Comparison of ENCODE assay signal across 1 cellular context in the genomic region with DNA sequence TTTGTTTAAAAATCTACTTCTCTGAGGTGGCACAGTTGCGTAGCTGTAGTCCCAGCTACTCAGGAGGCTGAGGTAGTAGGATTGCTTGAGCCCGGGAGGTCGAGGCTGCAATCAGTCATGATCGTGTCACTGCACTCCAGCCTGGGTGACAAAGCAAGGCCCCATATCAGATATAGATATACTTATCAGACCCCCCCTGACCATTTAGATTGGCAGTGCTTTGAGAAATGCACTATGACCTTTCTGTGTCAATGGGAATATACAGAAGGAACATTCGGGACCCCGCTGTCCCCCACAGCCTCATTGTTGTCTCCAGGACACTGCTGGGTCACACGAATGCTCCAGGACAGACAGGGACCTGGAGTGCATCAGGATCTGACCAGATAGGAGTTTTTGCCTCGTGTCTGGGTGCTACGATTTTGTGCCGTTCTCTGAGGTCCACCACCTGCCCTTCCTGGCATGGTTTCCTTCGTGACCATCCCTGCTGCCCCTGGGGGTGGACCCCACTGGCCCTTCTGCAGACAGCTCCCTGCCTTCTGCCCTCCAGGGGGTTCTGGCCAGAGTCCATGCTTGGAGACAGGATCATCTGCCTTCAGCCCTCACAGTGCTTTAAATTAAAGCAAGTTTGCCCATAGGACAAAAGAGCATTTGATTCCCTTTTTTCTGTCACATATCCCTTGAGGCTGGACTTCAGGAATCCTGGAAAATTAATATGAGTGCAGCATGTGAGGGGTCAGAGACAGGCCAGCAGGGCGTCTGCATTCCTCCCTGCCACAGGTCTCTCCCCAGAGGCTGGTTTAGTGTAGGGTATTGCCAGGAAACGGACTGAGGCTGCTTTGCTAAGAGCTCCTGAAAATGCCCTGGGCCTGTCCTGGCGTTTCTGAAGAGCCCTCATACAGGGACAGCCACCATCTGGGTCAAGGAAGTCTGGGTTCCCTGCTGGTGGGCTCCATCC.
TF ChIP-seq lines count a peak whose summit lies in the region.

No MANE protein-coding gene starts in this region.

TF ChIP-seq in HepG2, 621 proteins besides CTCF, POLR2A, EP300 and RAD21:
- TF ChIP-seq NPAS2 (CRISPR knock-in tag; IDR thresholded peaks at IDR 0.05; ENCODE audit: borderline replicate concordance) (no peak), ZUFSP (CRISPR knock-in tag; IDR thresholded peaks at IDR 0.05; ENCODE audit: borderline replicate concordance) (no peak), CCDC6 (CRISPR knock-in tag; IDR thresholded peaks at IDR 0.05) (no peak), ZNF614 (CRISPR knock-in tag; IDR thresholded peaks at IDR 0.05; ENCODE audit: borderline replicate concordance) (no peak), ZNF605 (CRISPR knock-in tag; IDR thresholded peaks at IDR 0.05) (no peak), TIGD3 (CRISPR knock-in tag; IDR thresholded peaks at IDR 0.05; ENCODE audit: borderline replicate concordance) (no peak), CCAR2 (optimal IDR thresholded peaks at IDR 0.05; ENCODE audit: low read depth, low read length) (no peak), ZNF3 (CRISPR knock-in tag; IDR thresholded peaks at IDR 0.05) (no peak), TRAFD1 (CRISPR knock-in tag; IDR thresholded peaks at IDR 0.05; ENCODE audit: borderline replicate concordance) (no peak), ZNF383 (CRISPR knock-in tag; IDR thresholded peaks at IDR 0.05; ENCODE audit: borderline replicate concordance) (no peak), ZNF775 (CRISPR knock-in tag; IDR thresholded peaks at IDR 0.05; ENCODE audit: borderline replicate concordance) (no peak), RELA (CRISPR knock-in tag; IDR thresholded peaks at IDR 0.05) (no peak), MAFK (conservative IDR thresholded peaks at IDR 0.05 in 1 of 2, IDR thresholded peaks at IDR 0.05 in 1 of 2; ENCODE audit: low read length in 2 of 2) (no peak), MLXIP (CRISPR knock-in tag; IDR thresholded peaks at IDR 0.05; ENCODE audit: borderline replicate concordance) (no peak)
- TF ChIP-seq, protein P1, sequence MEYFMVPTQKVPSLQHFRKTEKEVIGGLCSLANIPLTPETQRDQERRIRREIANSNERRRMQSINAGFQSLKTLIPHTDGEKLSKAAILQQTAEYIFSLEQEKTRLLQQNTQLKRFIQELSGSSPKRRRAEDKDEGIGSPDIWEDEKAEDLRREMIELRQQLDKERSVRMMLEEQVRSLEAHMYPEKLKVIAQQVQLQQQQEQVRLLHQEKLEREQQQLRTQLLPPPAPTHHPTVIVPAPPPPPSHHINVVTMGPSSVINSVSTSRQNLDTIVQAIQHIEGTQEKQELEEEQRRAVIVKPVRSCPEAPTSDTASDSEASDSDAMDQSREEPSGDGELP (IDR thresholded peaks at IDR 0.05; ENCODE audit: borderline replicate concordance, low read depth), result no peak
- TF ChIP-seq, protein P2, sequence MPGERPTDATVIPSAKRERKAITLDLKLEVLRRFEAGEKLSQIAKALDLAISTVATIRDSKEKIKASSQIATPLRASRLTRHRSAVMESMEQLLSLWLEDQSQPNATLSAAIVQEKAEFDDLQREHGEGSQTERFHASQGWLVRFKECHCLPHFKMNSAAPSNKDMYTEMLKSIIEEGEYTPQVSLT (CRISPR knock-in tag; IDR thresholded peaks at IDR 0.05; ENCODE audit: borderline replicate concordance, low read depth), result no peak
